Comparison of ENCODE assay signal across 8 cellular contexts in the genomic region with DNA sequence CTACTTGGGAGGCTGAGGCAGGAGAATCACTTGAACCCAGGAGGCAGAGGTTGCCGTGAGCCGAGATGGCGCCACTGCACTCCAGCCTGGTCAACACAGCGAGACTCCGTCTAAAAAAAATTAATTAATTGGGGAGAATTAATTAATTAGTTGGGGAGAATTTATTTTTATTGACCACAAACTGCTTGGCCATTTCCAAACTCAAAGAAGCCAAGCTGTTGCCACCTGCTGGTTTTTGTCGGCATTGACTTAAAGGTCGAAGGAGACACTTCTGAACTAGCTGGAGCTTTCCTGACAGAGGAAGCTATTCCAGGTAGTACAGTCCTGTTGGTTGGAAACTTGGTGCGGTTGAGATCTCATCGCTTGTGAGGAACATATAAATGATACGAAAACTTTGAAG. TPM values are rescaled to one million over a fixed set of nuclear protein-coding genes. Genes with fewer than 3 reads are reported as not detected.
DNase-seq lines count a peak whose midpoint lies in the region; ATAC-seq and TF ChIP-seq lines count a peak whose summit lies in the region.

No MANE protein-coding gene starts in this region.

- no peak overlapping the region for H3K27ac Mint-ChIP-seq in type B pancreatic cell

- ATAC-seq in HG02678 (IDR thresholded peaks at IDR 0.05; ENCODE audit: unreplicated experiment) (peak; percentile 63), GM19463 (IDR thresholded peaks at IDR 0.05; ENCODE audit: unreplicated experiment) (no peak)

- no peaks in the 10 kb centered on the region for H3K36me3 Mint-ChIP-seq in type B pancreatic cell

- H3K4me3 Mint-ChIP-seq in type B pancreatic cell: no peak overlapping the region

- peak; percentile 2 to 4 for DNase-seq in stimulated activated CD4-positive, alpha-beta T cell treated with anti-CD3 and anti-CD28 coated beads, Interleukin-2, amount 100 ng/mL, for 48 hours
- DNase-seq in stimulated activated CD4-positive, alpha-beta T cell treated with anti-CD3 and anti-CD28 coated beads, Interleukin-12 subunit alpha, Interleukin-12 subunit beta, amount 100 ng/mL, for 4 hours: no peak
- DNase-seq in RPMI7951 (ENCODE audit: low read depth) (peak; percentile 45), fibroblast of peridontal ligament (ENCODE audit: extremely low read depth) (peak; percentile 50), type B pancreatic cell (ENCODE audit: extremely low spot score, unreplicated experiment) (no peak)
- no peak for DNase-seq in stimulated activated naive CD4-positive, alpha-beta T cell treated with Interleukin-2 at 50 U/mL for 16 hours (lab: John Stamatoyannopoulos, UW)

- H3K4me1 Mint-ChIP-seq in type B pancreatic cell (ENCODE audit: unreplicated experiment): peaks cover 4% of the 10 kb centered on the region

- H3K9me3 Mint-ChIP-seq in type B pancreatic cell: no peaks in the 10 kb centered on the region

- no peaks in the 10 kb centered on the region for H3K27me3 Mint-ChIP-seq in type B pancreatic cell

- peak; percentile 75 for TF ChIP-seq CTCF in type B pancreatic cell (conservative IDR thresholded peaks at IDR 0.05)

RNA-seq across cellular contexts. Expression of a gene that starts 13.1 kb away (rescaled TPM):
- total RNA-seq in RPMI7951 (2014; rRNA removed; shearing (Covaris generic)): 0.20 and 0.24 TPM in 2 replicates
- total RNA-seq in type B pancreatic cell (ENCODE audit: low replicate concordance): 3.2 TPM in 1 of 2 replicates, not detected in the other

RNA-seq across cellular contexts. Expression of a gene that starts 28.2 kb away (rescaled TPM):
- total RNA-seq in RPMI7951 (2014; rRNA removed; shearing (Covaris generic)): not detected in 2 replicates
- total RNA-seq in type B pancreatic cell (ENCODE audit: low replicate concordance): not detected in 2 replicates

Comparison
In these comparisons a context has a peak if more than half of its experiments do, and no peak if none do; other contexts are left out.
1. DNase-seq: peak in stimulated activated CD4-positive, alpha-beta T cell treated with anti-CD3 and anti-CD28 coated beads, Interleukin-2, amount 100 ng/mL, for 48 hours (2 of 2), RPMI7951 (single experiment) and fibroblast of peridontal ligament (single experiment); none in stimulated activated CD4-positive, alpha-beta T cell treated with anti-CD3 and anti-CD28 coated beads, Interleukin-12 subunit alpha, Interleukin-12 subunit beta, amount 100 ng/mL, for 4 hours (single experiment), type B pancreatic cell (single experiment) and stimulated activated naive CD4-positive, alpha-beta T cell treated with Interleukin-2 at 50 U/mL for 16 hours (single experiment).